ENCODE assay signal across 29 cellular contexts in genomic region chr3:46763178-46763577, GRCh38. TPM values are rescaled to one million over a fixed set of nuclear protein-coding genes. Genes with fewer than 3 reads are reported as not detected.
"Had no signal": no experiment of that assay in that cellular context is flagged by ENCODE, and none has a peak within 500 bp of the region (broad histone marks: within the 10 kb centered on the region; RNA-seq: fewer than 3 reads in every experiment).

No MANE protein-coding gene starts in this region.

- ATAC-seq: heart right ventricle; mucosa of descending colon; right lobe of liver; stimulated activated naive B cell treated with anti-CD40 and anti-IgM and Interleukin-4, amounts not matched to agents 10 μg/mL and 1 μg/mL and 100 μg/mL, for 72 hours had no signal

- H3K9me3 ChIP-seq: right lobe of liver had no signal

- H3K4me1 Mint-ChIP-seq: naive B cell; stimulated activated naive B cell treated with anti-CD40 and anti-IgM and Interleukin-4, amounts not matched to agents 10 μg/mL and 1 μg/mL and 100 μg/mL, for 72 hours had no signal

- H3K4me3 Mint-ChIP-seq: mesothelial cell of epicardium; naive B cell; nephron; neural progenitor cell; stimulated activated naive B cell treated with anti-CD40 and anti-IgM and Interleukin-4, amounts not matched to agents 10 μg/mL and 1 μg/mL and 100 μg/mL, for 72 hours; stimulated activated naive CD8-positive, alpha-beta T cell treated with anti-CD3 and anti-CD28 coated beads, Interleukin-15, Interleukin-2, amounts not matched to agents 100 ng/mL and 50 ng/mL, for 24 hours had no signal

- H3K27ac Mint-ChIP-seq: mesothelial cell of epicardium; naive B cell; nephron; neural progenitor cell; progenitor cell of endocrine pancreas; stimulated activated naive B cell treated with anti-CD40 and anti-IgM and Interleukin-4, amounts not matched to agents 10 μg/mL and 1 μg/mL and 100 μg/mL, for 72 hours; stimulated activated naive CD8-positive, alpha-beta T cell treated with anti-CD3 and anti-CD28 coated beads, Interleukin-15, Interleukin-2, amounts not matched to agents 100 ng/mL and 50 ng/mL, for 24 hours had no signal

- H3K36me3 ChIP-seq: esophagus muscularis mucosa, heart right ventricle, neural progenitor cell, right lobe of liver, thoracic aorta, tibial nerve, upper lobe of left lung had no signal

- H3K4me1 ChIP-seq: esophagus muscularis mucosa, parathyroid adenoma, right lobe of liver, tibial nerve, upper lobe of left lung had no signal

- H3K36me3 Mint-ChIP-seq: neural progenitor cell had no signal

- H3K4me3 ChIP-seq: esophagus muscularis mucosa, heart right ventricle, lung, mucosa of descending colon, neural progenitor cell, right lobe of liver, thoracic aorta, tibial nerve, upper lobe of left lung had no signal

- H3K27me3 Mint-ChIP-seq: progenitor cell of endocrine pancreas had no signal

- DNase-seq: cortex of kidney; foreskin melanocyte; glutamatergic neuron; heart right ventricle; hippocampal formation; kidney glomerular epithelial cell; mesenchymal stem cell; mucosa of descending colon; naive B cell; right lobe of liver; small intestine; stimulated activated CD4-positive, alpha-beta T cell treated with anti-CD3 and anti-CD28 coated beads, Interleukin-15, amount 100 ng/mL, for 24 hours; stimulated activated CD4-positive, alpha-beta T cell treated with anti-CD3 and anti-CD28 coated beads, Interleukin-2, amount 100 ng/mL, for 48 hours; stimulated activated naive B cell treated with anti-CD40 and anti-IgM and Interleukin-4, amounts not matched to agents 10 μg/mL and 1 μg/mL and 100 μg/mL, for 72 hours; upper lobe of left lung had no signal

- H3K27me3 ChIP-seq: esophagus muscularis mucosa, heart right ventricle, neural progenitor cell, right lobe of liver, tibial nerve, upper lobe of left lung had no signal

- H3K27ac ChIP-seq: esophagus muscularis mucosa, heart right ventricle, neural progenitor cell, parathyroid adenoma, right lobe of liver, thoracic aorta, tibial nerve, upper lobe of left lung had no signal

RNA-seq across cellular contexts. Expression of gene PRSS50, which starts 45.5 kb away (rescaled TPM):
- total RNA-seq: dermis microvascular lymphatic vessel endothelial cell, epithelial cell of proximal tubule, fibroblast of lung, osteoblast had no signal
- polyA plus RNA-seq: fibroblast of lung had no signal
